Comparison of ENCODE assay signal across 26 cellular contexts in the genomic region with DNA sequence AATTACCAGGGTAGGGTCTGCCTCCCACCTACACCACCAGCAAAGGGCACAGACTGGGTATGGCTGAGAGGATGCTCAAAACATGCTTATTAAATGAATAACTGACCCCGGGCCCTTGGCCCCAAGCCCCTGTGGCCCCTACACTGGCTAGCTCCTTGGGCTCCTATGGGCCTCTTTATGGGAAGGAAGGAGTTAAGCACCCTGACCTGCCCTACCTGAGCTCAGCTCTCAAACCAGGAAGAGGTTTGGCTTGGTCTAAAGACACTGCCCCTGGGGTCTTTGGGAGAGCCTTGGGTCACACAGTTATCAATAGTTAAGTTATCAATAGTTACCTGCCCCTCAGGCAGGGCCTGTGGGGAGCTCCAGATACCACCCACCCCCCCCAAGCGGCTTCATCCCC. TPM values are rescaled to one million over a fixed set of nuclear protein-coding genes. Genes with fewer than 3 reads are reported as not detected.
DNase-seq lines count a peak whose midpoint lies in the region; ATAC-seq and TF ChIP-seq lines count a peak whose summit lies in the region.
"Had no signal": no experiment of that assay in that cellular context is flagged by ENCODE, and none has a peak within 500 bp of the region (broad histone marks: within the 10 kb centered on the region; RNA-seq: fewer than 3 reads in every experiment).

No MANE protein-coding gene starts in this region.

- H3K27me3 ChIP-seq in H9 (ENCODE audit: insufficient read depth, low read length) = no peaks in the 10 kb centered on the region
- peaks cover 13% of the 10 kb centered on the region for H3K27me3 ChIP-seq in mucosa of stomach (ENCODE audit: control insufficient read depth, insufficient read depth, low read length)
- peaks cover 0 to 47% (median 19%) of the 10 kb centered on the region in 3 donors for H3K27me3 ChIP-seq in stomach

- H3K9me3 ChIP-seq in H9 (ENCODE audit: control insufficient read depth, low read depth, low read length) (no peaks in the 10 kb centered on the region), mucosa of stomach (ENCODE audit: control insufficient read depth, low read length) (no peaks in the 10 kb centered on the region), stomach (no peaks in the 10 kb centered on the region)
- H3K9me3 ChIP-seq: upper lobe of left lung had no signal

- intact Hi-C loops in stomach (cut with DNase I; ENCODE audit: low total_unique reads) = no loop called here

- H3K27ac ChIP-seq in H9 (ENCODE audit: insufficient read length, low read depth, low read length) = no peak overlapping the region
- H3K27ac ChIP-seq in stomach = peak overlapping the region; percentile 44 to 75 (median 69)
- H3K27ac ChIP-seq: coronary artery, KMS-11, SK-N-MC, upper lobe of left lung had no signal

- CTCF ChIA-PET in WTC11 (lab: Charles Lee) = interaction anchor here (0.7 to 3.3 kb wide), 8 partner anchors 14 to 363 kb away, joined by 3 to 67 read pairs (median 4); a partner anchor contains a TSS

- H3K4me1 Mint-ChIP-seq in H9 (peaks cover 43 to 50% of the 10 kb centered on the region in 2 experiments), WTC11 (peaks cover 45% of the 10 kb centered on the region)

- POLR2A ChIA-PET in WTC11 (lab: Charles Lee) = interaction anchor here (0.6 kb wide), 1 partner anchor 70 kb away, joined by 13 read pairs; no protein-coding TSS in a partner anchor

- H3K9ac ChIP-seq in H9 (ENCODE audit: extremely low read depth, insufficient read length, low read length) (no peak overlapping the region), mucosa of stomach (ENCODE audit: low read length) (peak overlapping the region; percentile 95)
- H3K9ac ChIP-seq: KMS-11 had no signal

- no peak overlapping the region for H4K91ac ChIP-seq in H9 (ENCODE audit: insufficient read length, low read depth, low read length)

- H3K4me3 Mint-ChIP-seq in H9 = peak overlapping the region in 1 of 2 experiments; percentile 68; a peak in 2 of 5 replicates
- H3K4me3 Mint-ChIP-seq in WTC11 = peak overlapping the region; percentile 72; the same call in 1 of the 2 replicates
- H3K4me3 Mint-ChIP-seq: activated CD4-positive, alpha-beta memory T cell treated with anti-CD3 and anti-CD28 coated beads for 36 hours; T-helper 17 cell had no signal

- H3K56ac ChIP-seq in H9 (ENCODE audit: insufficient read length, low read depth, low read length) = no peak overlapping the region

- H3K36me3 ChIP-seq in mucosa of stomach (ENCODE audit: control insufficient read depth, insufficient read depth, low read length) (no peaks in the 10 kb centered on the region), stomach (no peaks in the 10 kb centered on the region)
- H3K36me3 ChIP-seq: upper lobe of left lung had no signal

- H3K27me3 Mint-ChIP-seq in H9 (ENCODE audit: low read depth) = peaks cover 43% of the 10 kb centered on the region
- H3K27me3 Mint-ChIP-seq in WTC11 (ENCODE audit: low read depth) = peaks cover 33% of the 10 kb centered on the region

- no peak overlapping the region for H2BK15ac ChIP-seq in H9 (ENCODE audit: low read depth, low read length)

- no peak overlapping the region for H2AFZ ChIP-seq in H9 (ENCODE audit: low read length)

- H3K4me1 ChIP-seq in H9 (ENCODE audit: insufficient read depth, low read length) = no peaks in the 10 kb centered on the region; the same call in 1 of the 2 replicates
- H3K4me1 ChIP-seq in mucosa of stomach (ENCODE audit: control insufficient read depth, insufficient read depth, low read length) = peaks cover 18% of the 10 kb centered on the region
- peaks cover 4 to 9% (median 8%) of the 10 kb centered on the region in 4 donors for H3K4me1 ChIP-seq in stomach

- no peak overlapping the region for H2AK5ac ChIP-seq in H9 (ENCODE audit: insufficient read length, low read length)

- no peak for TF ChIP-seq EP300 in stomach (IDR thresholded peaks at IDR 0.05)

- TF ChIP-seq CTCF in H9 (conservative IDR thresholded peaks at IDR 0.05) = no peak
- TF ChIP-seq CTCF in WTC11 (IDR thresholded peaks at IDR 0.05) = no peak
- no peak for TF ChIP-seq CTCF in stomach (IDR thresholded peaks at IDR 0.05)

- no CpG with 5 or more reads among the region's 2 CpGs for WGBS in H9 (ENCODE audit: extremely low coverage, insufficient read length, low lambda C conversion rate)
- WGBS in stomach, 5 donors = 61 to 81% (median 73%) methylated on average over 1 to 2 of the region's 2 CpGs

- peak overlapping the region; percentile 31 for H3K4me2 ChIP-seq in H9 (ENCODE audit: insufficient read depth, insufficient read length, low read length)
- H3K4me2 ChIP-seq: KMS-11 had no signal

- no peak overlapping the region for H2BK5ac ChIP-seq in H9 (ENCODE audit: insufficient read length, low read length)

- DNase-seq in H9 (no peak), WTC11 (ENCODE audit: low spot score) (no peak), stomach (no peak), COLO829 (ENCODE audit: low spot score) (no peak), nucleus accumbens (lab: John Stamatoyannopoulos, UW) (no peak), KBM-7 (no peak)
- DNase-seq: activated CD4-positive, alpha-beta memory T cell treated with anti-CD3 and anti-CD28 coated beads for 36 hours; activated CD4-positive, CD25-positive, alpha-beta regulatory T cell treated with anti-CD3 and anti-CD28 coated beads, Interleukin-2, amount 50 U/mL, for 72 hours; DMS 273 treated with DMSO at 0.1 percent for 48 hours; effector memory CD8-positive, alpha-beta T cell; foreskin fibroblast; NCI-H1436 treated with DMSO at 0.1 percent for 48 hours; NCI-H446; NCI-H774; T-helper 17 cell; upper lobe of left lung had no signal

- H3K23me2 ChIP-seq in H9 (ENCODE audit: insufficient read length, low read depth, low read length, poor library complexity, severe bottlenecking) = peaks cover 5% of the 10 kb centered on the region

- no peak for ATAC-seq in WTC11
- ATAC-seq: effector memory CD8-positive, alpha-beta T cell; esophagus mucosa; T-helper 17 cell had no signal

- H3K79me1 ChIP-seq in H9 (ENCODE audit: insufficient read depth, low read depth, low read length, poor library complexity, severe bottlenecking) = no peaks in the 10 kb centered on the region

- H2BK12ac ChIP-seq in H9 (ENCODE audit: insufficient read length, low read depth, low read length) = no peak overlapping the region

- H3K23ac ChIP-seq in H9 (ENCODE audit: insufficient read length, low read depth, low read length) = no peak overlapping the region

- no peak for TF ChIP-seq POLR2A in stomach (IDR thresholded peaks at IDR 0.05)

- H4K8ac ChIP-seq in H9 (replicated peaks; ENCODE audit: insufficient read length, low read depth, low read length) = no peak overlapping the region

- no peaks in the 10 kb centered on the region; a peak in 1 of 7 replicates for H3K36me3 Mint-ChIP-seq in H9 (ENCODE audit: insufficient read depth in 1 of 3, low read depth in 3 of 3)
- no peaks in the 10 kb centered on the region for H3K36me3 Mint-ChIP-seq in WTC11
- H3K36me3 Mint-ChIP-seq: activated CD4-positive, alpha-beta memory T cell treated with anti-CD3 and anti-CD28 coated beads for 36 hours; activated naive CD8-positive, alpha-beta T cell had no signal

- H4K20me1 ChIP-seq in H9 (ENCODE audit: control insufficient read depth, insufficient read depth, insufficient read length) = no peaks in the 10 kb centered on the region

- in situ Hi-C loops in KBM-7 (cut with MboI; ENCODE audit: low pct_unique_long_range_greater_than_20kb, low sequenced_read_pairs) = no loop called here

- H3K14ac ChIP-seq in H9 (ENCODE audit: insufficient read depth, low read length) = no peak overlapping the region

- H3K27ac Mint-ChIP-seq in H9 (no peak overlapping the region), WTC11 (no peak overlapping the region)
- H3K27ac Mint-ChIP-seq: activated CD4-positive, alpha-beta memory T cell treated with anti-CD3 and anti-CD28 coated beads for 36 hours; activated naive CD8-positive, alpha-beta T cell; activated T-helper 2 cell treated with anti-CD3 and anti-CD28 coated beads, Interferon-gamma antibody, Interleukin-2, Interleukin-4, amounts not matched to agents 10 μg/mL and 5 μg/mL and 100 μg/mL, durations not matched to agents 14 hours and 24 hours and 36 hours; effector memory CD8-positive, alpha-beta T cell; T-helper 17 cell had no signal

- no peak overlapping the region for H3K18ac ChIP-seq in H9 (ENCODE audit: insufficient read length, low read depth, low read length)

- no peaks in the 10 kb centered on the region for H3K79me2 ChIP-seq in H9 (ENCODE audit: insufficient read depth, low read length)

- no peak overlapping the region for H2BK20ac ChIP-seq in H9 (ENCODE audit: low read depth, low read length, poor library complexity, severe bottlenecking)

- no peak overlapping the region for H4K5ac ChIP-seq in H9 (ENCODE audit: insufficient read length, low read depth, low read length)

- no peak overlapping the region for H3T11ph ChIP-seq in H9 (ENCODE audit: low read length)

- H3K4me3 ChIP-seq in mucosa of stomach (ENCODE audit: low read length) (peak overlapping the region; percentile 94), stomach (peak overlapping the region; percentile 31 to 55 (median 45))
- H3K4me3 ChIP-seq: coronary artery, SK-N-MC had no signal

- no peak overlapping the region for H2BK120ac ChIP-seq in H9 (ENCODE audit: low read depth, low read length, poor library complexity, severe bottlenecking)

- no peaks in the 10 kb centered on the region; a peak in 1 of 5 replicates for H3K9me3 Mint-ChIP-seq in H9
- no peaks in the 10 kb centered on the region for H3K9me3 Mint-ChIP-seq in WTC11
- H3K9me3 Mint-ChIP-seq: activated CD4-positive, alpha-beta memory T cell treated with anti-CD3 and anti-CD28 coated beads for 36 hours; activated T-helper 2 cell treated with anti-CD3 and anti-CD28 coated beads, Interferon-gamma antibody, Interleukin-2, Interleukin-4, amounts not matched to agents 10 μg/mL and 5 μg/mL and 100 μg/mL, durations not matched to agents 14 hours and 24 hours and 36 hours; effector memory CD8-positive, alpha-beta T cell had no signal

- no peak overlapping the region for H3K4ac ChIP-seq in H9 (ENCODE audit: low read depth, low read length)

TF ChIP-seq in WTC11, 78 proteins besides CTCF, POLR2A, EP300 and RAD21:
- TF ChIP-seq NR3C1 (CRISPR knock-in tag; conservative IDR thresholded peaks at IDR 0.05; ENCODE audit: low read depth) = no peak
TF ChIP-seq in WTC11: peak in this region for 0.

RNA-seq across cellular contexts. Expression of a gene that starts 1.2 kb away (rescaled TPM):
- total RNA-seq in H9 (2021) = 1.0 and 1.5 TPM in 2 replicates
- 3.3 to 3.9 TPM (median 3.7 TPM) in 3 replicates for total RNA-seq in WTC11 (2021)
- 100 to 1,000 TPM in 1 of 5 donors, 10 to 100 TPM in 3, 1 to 10 TPM in 1; 9.4 to 107 (median 22.6) TPM for total RNA-seq in stomach
- 10 to 100 TPM in 1 of 3 donors, 1 to 10 TPM in 2; 4.8 to 42.5 (median 7.1) TPM for polyA plus RNA-seq in stomach
- total RNA-seq: activated CD4-positive, alpha-beta memory T cell treated with anti-CD3 and anti-CD28 coated beads for 36 hours; activated T-helper 2 cell treated with anti-CD3 and anti-CD28 coated beads, Interferon-gamma antibody, Interleukin-2, Interleukin-4, amounts not matched to agents 10 μg/mL and 5 μg/mL and 100 μg/mL, durations not matched to agents 14 hours and 24 hours and 36 hours; G401; lung microvascular endothelial cell; T-helper 17 cell had no signal

RNA-seq across cellular contexts. Expression of a gene that starts 4.0 kb away (rescaled TPM):
- total RNA-seq in H9 (2021) (0.35 and 0.86 TPM in 2 replicates), WTC11 (2021) (1.4 to 3.5 TPM (median 2.1 TPM) in 3 replicates), stomach (not detected)
- not detected for polyA plus RNA-seq in stomach
- total RNA-seq: activated CD4-positive, alpha-beta memory T cell treated with anti-CD3 and anti-CD28 coated beads for 36 hours; activated T-helper 2 cell treated with anti-CD3 and anti-CD28 coated beads, Interferon-gamma antibody, Interleukin-2, Interleukin-4, amounts not matched to agents 10 μg/mL and 5 μg/mL and 100 μg/mL, durations not matched to agents 14 hours and 24 hours and 36 hours; esophagus mucosa; G401; lung microvascular endothelial cell; renal cortical epithelial cell; T-helper 17 cell; upper lobe of left lung had no signal
